ENCODE assay signal across 1 cellular context in genomic region chr10:125823663-125824251, GRCh38.
TF ChIP-seq lines count a peak whose summit lies in the region.

No MANE protein-coding gene starts in this region.

TF ChIP-seq in HCT116, 20 proteins besides CTCF, POLR2A, EP300 and RAD21 (continued from another document):
- no peak for TF ChIP-seq REST (IDR thresholded peaks at IDR 0.05; ENCODE audit: low read depth)
- TF ChIP-seq TCF7L2 (IDR thresholded peaks at IDR 0.05; ENCODE audit: borderline replicate concordance, extremely low read depth, insufficient read depth, insufficient read length): no peak
- TF ChIP-seq CEBPB (IDR thresholded peaks at IDR 0.05; ENCODE audit: low read depth): no peak
- no peak for TF ChIP-seq EZH2phosphoT487 (IDR thresholded peaks at IDR 0.05; ENCODE audit: borderline replicate concordance)
- no peak for TF ChIP-seq SRF (IDR thresholded peaks at IDR 0.05; ENCODE audit: low read depth)
- TF ChIP-seq ZFX (IDR thresholded peaks at IDR 0.05): no peak
- no peak for TF ChIP-seq ELF1 (IDR thresholded peaks at IDR 0.05; ENCODE audit: borderline replicate concordance, low read depth)
- TF ChIP-seq FOSL1 (IDR thresholded peaks at IDR 0.05; ENCODE audit: low read depth): no peak
- no peak for TF ChIP-seq MAX (IDR thresholded peaks at IDR 0.05)
- TF ChIP-seq YY1 (IDR thresholded peaks at IDR 0.05; ENCODE audit: extremely low read depth, insufficient replicate concordance, low read depth, low read length): no peak
